In the genomic region with DNA sequence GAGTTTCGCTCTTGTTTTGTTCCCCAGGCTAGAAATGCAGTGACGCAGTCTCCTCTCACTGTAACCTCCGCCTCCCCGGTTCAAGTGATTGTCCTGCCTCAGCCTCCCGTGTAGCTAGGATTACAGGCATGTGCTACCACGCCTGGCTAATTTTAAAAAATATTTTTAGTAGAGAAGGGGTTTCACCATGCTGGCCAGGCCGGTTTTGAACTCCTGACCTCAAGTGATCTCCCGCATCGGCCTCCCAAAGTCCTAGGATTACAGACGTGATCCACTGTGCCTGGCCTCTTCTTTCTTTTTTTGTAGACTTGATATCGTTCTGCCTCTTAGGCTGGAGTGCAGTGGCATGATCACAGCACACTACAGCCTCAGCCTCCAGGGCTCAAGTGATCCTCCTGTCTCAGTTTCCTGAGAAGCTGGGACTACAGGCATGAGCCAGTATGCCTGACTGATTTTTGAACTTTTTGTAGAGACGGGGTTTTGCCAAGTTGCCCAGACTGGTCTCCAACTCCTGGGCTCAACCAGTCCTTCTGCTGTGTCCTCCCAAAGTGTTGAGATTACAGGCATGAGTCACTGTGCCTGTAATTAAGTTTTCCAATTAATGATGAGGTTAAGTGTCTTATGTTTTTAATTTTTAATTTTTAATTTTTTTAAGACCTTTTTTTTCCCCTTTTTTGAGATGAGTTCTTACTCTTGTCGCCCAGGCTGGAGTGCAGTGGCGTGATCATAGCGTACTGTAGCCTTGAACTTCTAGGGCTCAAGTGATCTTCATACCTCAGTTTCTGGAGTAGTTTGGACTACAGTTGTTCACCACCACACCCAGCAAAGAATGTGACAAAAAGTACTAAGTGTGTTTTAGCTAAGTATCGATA, we compare ENCODE assay signal across 2 cellular contexts.
TF ChIP-seq lines count a peak whose summit lies in the region.

No MANE protein-coding gene starts in this region.

TF ChIP-seq in HEK293T, 16 proteins besides CTCF, POLR2A, EP300 and RAD21:
- TF ChIP-seq ZNF384 (IDR thresholded peaks at IDR 0.05) (0 out of 2 replicates have a peak, but pooled peaks have one; percentile 2), SUZ12 (IDR thresholded peaks at IDR 0.05) (no peak), TARDBP (IDR thresholded peaks at IDR 0.05) (no peak), FOXM1 (IDR thresholded peaks at IDR 0.05; ENCODE audit: borderline replicate concordance) (no peak)

TF ChIP-seq in HepG2, 621 proteins besides CTCF, POLR2A, EP300 and RAD21:
- TF ChIP-seq, protein P1, sequence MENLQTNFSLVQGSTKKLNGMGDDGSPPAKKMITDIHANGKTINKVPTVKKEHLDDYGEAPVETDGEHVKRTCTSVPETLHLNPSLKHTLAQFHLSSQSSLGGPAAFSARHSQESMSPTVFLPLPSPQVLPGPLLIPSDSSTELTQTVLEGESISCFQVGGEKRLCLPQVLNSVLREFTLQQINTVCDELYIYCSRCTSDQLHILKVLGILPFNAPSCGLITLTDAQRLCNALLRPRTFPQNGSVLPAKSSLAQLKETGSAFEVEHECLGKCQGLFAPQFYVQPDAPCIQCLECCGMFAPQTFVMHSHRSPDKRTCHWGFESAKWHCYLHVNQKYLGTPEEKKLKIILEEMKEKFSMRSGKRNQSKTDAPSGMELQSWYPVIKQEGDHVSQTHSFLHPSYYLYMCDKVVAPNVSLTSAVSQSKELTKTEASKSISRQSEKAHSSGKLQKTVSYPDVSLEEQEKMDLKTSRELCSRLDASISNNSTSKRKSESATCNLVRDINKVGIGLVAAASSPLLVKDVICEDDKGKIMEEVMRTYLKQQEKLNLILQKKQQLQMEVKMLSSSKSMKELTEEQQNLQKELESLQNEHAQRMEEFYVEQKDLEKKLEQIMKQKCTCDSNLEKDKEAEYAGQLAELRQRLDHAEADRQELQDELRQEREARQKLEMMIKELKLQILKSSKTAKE (CRISPR knock-in tag; IDR thresholded peaks at IDR 0.05; ENCODE audit: borderline replicate concordance), result no peak
- TF ChIP-seq ZNF350 (CRISPR knock-in tag; IDR thresholded peaks at IDR 0.05; ENCODE audit: borderline replicate concordance, low read depth) (no peak), SNAPC2 (CRISPR knock-in tag; IDR thresholded peaks at IDR 0.05) (no peak), RARG (CRISPR knock-in tag; IDR thresholded peaks at IDR 0.05; ENCODE audit: low read depth) (no peak), THYN1 (CRISPR knock-in tag; IDR thresholded peaks at IDR 0.05; ENCODE audit: borderline replicate concordance, low read depth) (no peak), ZBTB21 (CRISPR knock-in tag; IDR thresholded peaks at IDR 0.05) (no peak), EEA1 (CRISPR knock-in tag; IDR thresholded peaks at IDR 0.05; ENCODE audit: borderline replicate concordance) (no peak), ZNF317 (CRISPR knock-in tag; IDR thresholded peaks at IDR 0.05) (no peak), ZZZ3 (CRISPR knock-in tag; IDR thresholded peaks at IDR 0.05; ENCODE audit: borderline replicate concordance) (no peak), CBFB (CRISPR knock-in tag; IDR thresholded peaks at IDR 0.05) (no peak), ZNF781 (CRISPR knock-in tag; IDR thresholded peaks at IDR 0.05; ENCODE audit: borderline replicate concordance, not compliant biosample characterization) (no peak), PAWR (CRISPR knock-in tag; IDR thresholded peaks at IDR 0.05; ENCODE audit: borderline replicate concordance) (no peak), ZNF678 (CRISPR knock-in tag; IDR thresholded peaks at IDR 0.05) (no peak), ETV6 (CRISPR knock-in tag; conservative IDR thresholded peaks at IDR 0.05) (no peak), RBFOX2 (IDR thresholded peaks at IDR 0.05; ENCODE audit: low read depth, low read length) (no peak), ZNF562 (CRISPR knock-in tag; IDR thresholded peaks at IDR 0.05; ENCODE audit: borderline replicate concordance) (no peak)
- TF ChIP-seq, protein P2, sequence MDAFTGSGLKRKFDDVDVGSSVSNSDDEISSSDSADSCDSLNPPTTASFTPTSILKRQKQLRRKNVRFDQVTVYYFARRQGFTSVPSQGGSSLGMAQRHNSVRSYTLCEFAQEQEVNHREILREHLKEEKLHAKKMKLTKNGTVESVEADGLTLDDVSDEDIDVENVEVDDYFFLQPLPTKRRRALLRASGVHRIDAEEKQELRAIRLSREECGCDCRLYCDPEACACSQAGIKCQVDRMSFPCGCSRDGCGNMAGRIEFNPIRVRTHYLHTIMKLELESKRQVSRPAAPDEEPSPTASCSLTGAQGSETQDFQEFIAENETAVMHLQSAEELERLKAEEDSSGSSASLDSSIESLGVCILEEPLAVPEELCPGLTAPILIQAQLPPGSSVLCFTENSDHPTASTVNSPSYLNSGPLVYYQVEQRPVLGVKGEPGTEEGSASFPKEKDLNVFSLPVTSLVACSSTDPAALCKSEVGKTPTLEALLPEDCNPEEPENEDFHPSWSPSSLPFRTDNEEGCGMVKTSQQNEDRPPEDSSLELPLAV (CRISPR knock-in tag; conservative IDR thresholded peaks at IDR 0.05; ENCODE audit: low read depth), result no peak
- TF ChIP-seq, protein P3, sequence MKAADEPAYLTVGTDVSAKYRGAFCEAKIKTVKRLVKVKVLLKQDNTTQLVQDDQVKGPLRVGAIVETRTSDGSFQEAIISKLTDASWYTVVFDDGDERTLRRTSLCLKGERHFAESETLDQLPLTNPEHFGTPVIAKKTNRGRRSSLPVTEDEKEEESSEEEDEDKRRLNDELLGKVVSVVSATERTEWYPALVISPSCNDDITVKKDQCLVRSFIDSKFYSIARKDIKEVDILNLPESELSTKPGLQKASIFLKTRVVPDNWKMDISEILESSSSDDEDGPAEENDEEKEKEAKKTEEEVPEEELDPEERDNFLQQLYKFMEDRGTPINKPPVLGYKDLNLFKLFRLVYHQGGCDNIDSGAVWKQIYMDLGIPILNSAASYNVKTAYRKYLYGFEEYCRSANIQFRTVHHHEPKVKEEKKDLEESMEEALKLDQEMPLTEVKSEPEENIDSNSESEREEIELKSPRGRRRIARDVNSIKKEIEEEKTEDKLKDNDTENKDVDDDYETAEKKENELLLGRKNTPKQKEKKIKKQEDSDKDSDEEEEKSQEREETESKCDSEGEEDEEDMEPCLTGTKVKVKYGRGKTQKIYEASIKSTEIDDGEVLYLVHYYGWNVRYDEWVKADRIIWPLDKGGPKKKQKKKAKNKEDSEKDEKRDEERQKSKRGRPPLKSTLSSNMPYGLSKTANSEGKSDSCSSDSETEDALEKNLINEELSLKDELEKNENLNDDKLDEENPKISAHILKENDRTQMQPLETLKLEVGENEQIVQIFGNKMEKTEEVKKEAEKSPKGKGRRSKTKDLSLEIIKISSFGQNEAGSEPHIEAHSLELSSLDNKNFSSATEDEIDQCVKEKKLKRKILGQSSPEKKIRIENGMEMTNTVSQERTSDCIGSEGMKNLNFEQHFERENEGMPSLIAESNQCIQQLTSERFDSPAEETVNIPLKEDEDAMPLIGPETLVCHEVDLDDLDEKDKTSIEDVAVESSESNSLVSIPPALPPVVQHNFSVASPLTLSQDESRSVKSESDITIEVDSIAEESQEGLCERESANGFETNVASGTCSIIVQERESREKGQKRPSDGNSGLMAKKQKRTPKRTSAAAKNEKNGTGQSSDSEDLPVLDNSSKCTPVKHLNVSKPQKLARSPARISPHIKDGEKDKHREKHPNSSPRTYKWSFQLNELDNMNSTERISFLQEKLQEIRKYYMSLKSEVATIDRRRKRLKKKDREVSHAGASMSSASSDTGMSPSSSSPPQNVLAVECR (CRISPR knock-in tag; IDR thresholded peaks at IDR 0.05; ENCODE audit: borderline replicate concordance), result no peak
